Comparison of ENCODE assay signal across 8 cellular contexts in the genomic region with DNA sequence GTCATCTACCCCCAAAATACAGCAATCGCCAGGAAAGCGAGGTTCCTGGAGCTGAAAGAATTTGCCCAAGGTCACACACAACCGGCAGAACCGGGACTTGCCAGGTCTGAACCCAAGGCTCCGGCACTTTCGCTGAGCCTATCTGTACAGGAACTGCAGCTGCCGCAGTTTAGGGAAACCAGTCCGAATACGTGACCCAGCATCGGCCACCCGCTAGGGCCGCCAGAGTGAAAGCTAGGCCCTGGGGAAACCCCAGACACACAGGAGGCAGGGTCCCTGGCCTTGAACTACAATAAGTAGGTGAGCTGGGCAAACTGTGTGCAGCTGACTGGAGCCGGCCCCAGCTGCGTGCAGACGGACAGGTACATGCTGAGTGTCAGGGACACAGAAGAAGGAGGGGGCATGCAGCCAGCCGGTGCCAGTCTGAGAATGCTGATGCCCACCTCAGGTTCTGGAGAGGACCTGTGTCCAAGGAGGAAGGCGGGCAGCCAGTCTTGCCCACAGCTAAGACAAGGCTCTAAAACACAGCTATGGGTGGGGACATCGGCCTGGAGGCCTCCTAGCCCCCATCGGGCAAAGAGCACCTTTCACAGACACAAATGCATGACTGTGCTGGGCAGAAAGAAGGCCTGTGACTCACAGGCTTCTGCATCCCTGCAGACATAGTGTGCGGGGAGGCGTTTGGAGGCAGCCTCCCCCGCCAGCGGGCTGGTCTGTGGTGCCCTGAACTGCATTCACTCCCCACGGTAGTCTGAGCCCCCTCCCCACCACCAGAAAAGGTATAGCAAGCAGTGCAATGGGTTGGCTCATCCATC.
DNase-seq lines count a peak whose midpoint lies in the region; ATAC-seq, FAIRE-seq and TF ChIP-seq lines count a peak whose summit lies in the region.

No MANE protein-coding gene starts in this region.

- FAIRE-seq in GM18507 (lab: Jason Lieb, UNC) = peak; percentile 71

- no peaks in the 10 kb centered on the region for H3K9me3 ChIP-seq in Peyer's patch
- no peaks in the 10 kb centered on the region for H3K9me3 ChIP-seq in mucosa of descending colon
- H3K9me3 ChIP-seq in upper lobe of left lung = no peaks in the 10 kb centered on the region

- 78 to 87% methylated on average over 19 to 24 of the region's 24 CpGs for WGBS in upper lobe of left lung, 2 donors

- H3K4me1 ChIP-seq in Peyer's patch (peaks cover 0 to 26% (median 22%) of the 10 kb centered on the region in 4 donors), mucosa of descending colon (ENCODE audit: low read depth) (peaks cover 10% of the 10 kb centered on the region), upper lobe of left lung (peaks cover 4 to 25% (median 23%) of the 10 kb centered on the region in 4 donors)

- ATAC-seq in HG02610 (IDR thresholded peaks at IDR 0.05; ENCODE audit: unreplicated experiment) = peak; percentile 46
- ATAC-seq in mucosa of descending colon = no peak
- no peak for ATAC-seq in upper lobe of left lung (ENCODE audit: low FRiP score in 2 of 2)
- ATAC-seq in GM18520 (IDR thresholded peaks at IDR 0.05; ENCODE audit: unreplicated experiment) = no peak

- H3K27ac ChIP-seq in Peyer's patch = peak overlapping the region in 2 of 4 donors; percentile 17 to 25
- no peak overlapping the region for H3K27ac ChIP-seq in upper lobe of left lung

- TF ChIP-seq POLR2A in Peyer's patch (IDR thresholded peaks at IDR 0.05) (no peak), upper lobe of left lung (IDR thresholded peaks at IDR 0.05) (no peak)

- H3K27me3 ChIP-seq in Peyer's patch = no peaks in the 10 kb centered on the region
- no peaks in the 10 kb centered on the region for H3K27me3 ChIP-seq in upper lobe of left lung

- TF ChIP-seq EP300 in upper lobe of left lung (IDR thresholded peaks at IDR 0.05) = no peak

- intact Hi-C loops in mucosa of descending colon (cut with DNase I, micrococcal nuclease) = no loop called here

- H3K4me3 ChIP-seq in Peyer's patch (no peak overlapping the region), mucosa of descending colon (no peak overlapping the region), upper lobe of left lung (no peak overlapping the region)

- H3K36me3 ChIP-seq in Peyer's patch (no peaks in the 10 kb centered on the region), mucosa of descending colon (ENCODE audit: low read depth) (no peaks in the 10 kb centered on the region), upper lobe of left lung (no peaks in the 10 kb centered on the region)

- DNase-seq in GM18507 (ENCODE audit: extremely low spot score, insufficient read length, low read depth) (no peak), Peyer's patch (peak in 2 of 3 donors; percentile 47 to 57), mucosa of descending colon (peak in 2 of 3 donors; percentile 57 to 68), upper lobe of left lung (no peak), NCI-H1694 treated with DMSO at 0.1 percent for 48 hours (lab: John Stamatoyannopoulos, UW) (no peak), CD1c-positive myeloid dendritic cell (ENCODE audit: extremely low spot score) (no peak)

- TF ChIP-seq CTCF in Peyer's patch (IDR thresholded peaks at IDR 0.05) (no peak), mucosa of descending colon (IDR thresholded peaks at IDR 0.05) (no peak), upper lobe of left lung (IDR thresholded peaks at IDR 0.05) (no peak)

Comparison
In these comparisons a context has a peak if more than half of its experiments do, and no peak if none do; other contexts are left out.
1. DNase-seq: peak in Peyer's patch (2 of 3) and mucosa of descending colon (2 of 3); none in GM18507 (single experiment), upper lobe of left lung (0 of 2), NCI-H1694 treated with DMSO at 0.1 percent for 48 hours (single experiment) and CD1c-positive myeloid dendritic cell (single experiment).